In the genomic region with DNA sequence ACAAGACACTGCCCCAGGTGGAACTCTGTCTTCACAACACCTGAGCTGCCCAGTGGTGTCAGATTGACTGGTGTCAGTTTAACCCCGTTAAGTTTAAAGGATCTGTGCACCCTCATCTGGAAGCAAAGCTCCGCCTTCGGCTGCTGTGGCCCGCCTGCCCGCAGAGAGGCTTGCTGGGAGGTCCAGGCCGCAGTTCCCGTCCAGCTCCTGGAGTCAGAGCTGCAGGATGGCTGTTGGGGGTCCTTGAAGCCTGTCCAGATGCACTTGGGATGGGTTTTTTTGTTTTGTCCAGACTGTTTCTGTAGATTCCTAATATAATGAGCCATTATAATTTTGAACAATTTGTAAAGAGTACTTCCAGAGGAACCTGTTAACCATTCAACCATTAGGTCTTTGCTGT, we compare ENCODE assay signal across 18 cellular contexts. TPM values are rescaled to one million over a fixed set of nuclear protein-coding genes. Genes with fewer than 3 reads are reported as not detected.
DNase-seq lines count a peak whose midpoint lies in the region; TF ChIP-seq lines count a peak whose summit lies in the region.
"Had no signal": no experiment of that assay in that cellular context is flagged by ENCODE, and none has a peak within 500 bp of the region (broad histone marks: within the 10 kb centered on the region; RNA-seq: fewer than 3 reads in every experiment).

No MANE protein-coding gene starts in this region.

- H3K4me1 ChIP-seq in breast epithelium, result no peaks in the 10 kb centered on the region
- H3K4me1 ChIP-seq in spleen, result peaks cover 0 to 6% (median 0%) of the 10 kb centered on the region in 6 donors
- H3K4me1 ChIP-seq: A549; BLaER1 treated with 17β-estradiol and CSF1 and Interleukin-3, amounts not matched to agents 10 nM and 100 nM had no signal

- TF ChIP-seq CTCF in MCF 10A (IDR thresholded peaks at IDR 0.05; ENCODE audit: unreplicated experiment) (no peak), breast epithelium (IDR thresholded peaks at IDR 0.05) (no peak), chondrocyte (IDR thresholded peaks at IDR 0.05) (no peak), spleen (IDR thresholded peaks at IDR 0.05 in 8 of 11, conservative IDR thresholded peaks at IDR 0.05 in 3 of 11) (no peak), nephron progenitor cell (IDR thresholded peaks at IDR 0.05) (no peak)

- H3K27ac ChIP-seq in breast epithelium, result no peak overlapping the region
- H3K27ac ChIP-seq in spleen, result no peak overlapping the region
- H3K27ac ChIP-seq: 22Rv1; A549; BLaER1 treated with 17β-estradiol and CSF1 and Interleukin-3, amounts not matched to agents 10 nM and 100 nM; C4-2B had no signal

- no peak for TF ChIP-seq POLR2A in breast epithelium (IDR thresholded peaks at IDR 0.05)
- no peak for TF ChIP-seq POLR2A in spleen (IDR thresholded peaks at IDR 0.05)

- H3K27me3 Mint-ChIP-seq in MCF 10A (ENCODE audit: insufficient read depth, unreplicated experiment), result no peaks in the 10 kb centered on the region
- no peaks in the 10 kb centered on the region for H3K27me3 Mint-ChIP-seq in chondrocyte (ENCODE audit: low read depth)
- no peaks in the 10 kb centered on the region for H3K27me3 Mint-ChIP-seq in nephron progenitor cell (ENCODE audit: low read depth, poor library complexity)
- H3K27me3 Mint-ChIP-seq: B cell; CD4-positive, alpha-beta T cell had no signal

- H3K27me3 ChIP-seq in breast epithelium, result no peaks in the 10 kb centered on the region
- H3K27me3 ChIP-seq in spleen (replicated peaks in 1 of 7), result no peaks in the 10 kb centered on the region
- H3K27me3 ChIP-seq: BLaER1 treated with 17β-estradiol and CSF1 and Interleukin-3, amounts not matched to agents 10 nM and 100 nM had no signal

- H3K36me3 Mint-ChIP-seq in MCF 10A (ENCODE audit: insufficient read depth, unreplicated experiment), result peaks cover 94% of the 10 kb centered on the region
- H3K36me3 Mint-ChIP-seq in chondrocyte (ENCODE audit: low read depth), result peaks cover 40% of the 10 kb centered on the region
- H3K36me3 Mint-ChIP-seq in nephron progenitor cell (ENCODE audit: low read depth), result peaks cover 82% of the 10 kb centered on the region

- peaks cover 6% of the 10 kb centered on the region for H3K36me3 ChIP-seq in breast epithelium
- peaks cover 0 to 100% (median 78%) of the 10 kb centered on the region in 6 donors for H3K36me3 ChIP-seq in spleen

- intact Hi-C loops in MCF 10A (cut with micrococcal nuclease) (no loop called here), breast epithelium (cut with DNase I; ENCODE audit: low total_unique reads) (loop anchor here (1.0 kb wide), 1 partner anchor 9 kb away; no protein-coding TSS in a partner anchor), spleen (cut with DNase I; ENCODE audit: low total_unique reads) (loop anchor here (10.0 kb wide), 1 partner anchor 171 kb away; no protein-coding TSS in a partner anchor)

- WGBS in spleen, 5 donors, result 91 to 97% (median 96%) methylated on average over 7 of the region's 7 CpGs

- DNase-seq in MCF 10A (ENCODE audit: unreplicated experiment) (no peak), breast epithelium (ENCODE audit: low spot score in 2 of 2) (no peak), chondrocyte (ENCODE audit: low spot score) (peak; percentile 86), spleen (peak; percentile 47), nephron progenitor cell (no peak), NCI-H128 (lab: John Stamatoyannopoulos, UW; ENCODE audit: unreplicated experiment) (no peak), SKM-1 treated with dmso at 0.1 percent for 144 hours (lab: John Stamatoyannopoulos, UW; ENCODE audit: unreplicated experiment) (no peak)
- DNase-seq: AML-193; CD4-positive, alpha-beta T cell; CD8-positive, alpha-beta memory T cell; COR-L47; DMS79 treated with DMSO at 0.1 percent for 48 hours; GF-D8 had no signal

- H3K4me1 Mint-ChIP-seq in MCF 10A (ENCODE audit: insufficient read depth, unreplicated experiment), result peaks cover 4% of the 10 kb centered on the region
- H3K4me1 Mint-ChIP-seq in chondrocyte (ENCODE audit: low read depth), result no peaks in the 10 kb centered on the region
- H3K4me1 Mint-ChIP-seq in nephron progenitor cell, result no peaks in the 10 kb centered on the region

- H3K4me3 Mint-ChIP-seq in MCF 10A (ENCODE audit: unreplicated experiment), result no peak overlapping the region
- H3K4me3 Mint-ChIP-seq in chondrocyte (ENCODE audit: unreplicated experiment), result no peak overlapping the region
- no peak overlapping the region for H3K4me3 Mint-ChIP-seq in nephron progenitor cell
- H3K4me3 Mint-ChIP-seq: B cell; CD4-positive, alpha-beta T cell; CD8-positive, alpha-beta memory T cell had no signal

- H3K9me3 Mint-ChIP-seq in MCF 10A (ENCODE audit: unreplicated experiment) (no peaks in the 10 kb centered on the region), chondrocyte (ENCODE audit: low read depth) (no peaks in the 10 kb centered on the region), nephron progenitor cell (no peaks in the 10 kb centered on the region)
- H3K9me3 Mint-ChIP-seq: CD4-positive, alpha-beta T cell; CD8-positive, alpha-beta memory T cell had no signal

- POLR2A ChIA-PET in MCF 10A (lab: Yijun Ruan, JAX), result no interaction called here

- H3K4me3 ChIP-seq in breast epithelium (no peak overlapping the region), spleen (no peak overlapping the region)
- H3K4me3 ChIP-seq: A549; BLaER1 treated with 17β-estradiol and CSF1 and Interleukin-3, amounts not matched to agents 10 nM and 100 nM had no signal

- CTCF ChIA-PET in MCF 10A (lab: Yijun Ruan, JAX), result interaction anchor here (0.7 to 1.5 kb wide), 3 partner anchors 32 to 283 kb away, joined by 3 to 4 read pairs (median 4); no protein-coding TSS in a partner anchor

- H3K27ac Mint-ChIP-seq in MCF 10A (ENCODE audit: low read depth, unreplicated experiment) (peak overlapping the region; percentile 49), chondrocyte (ENCODE audit: unreplicated experiment) (no peak overlapping the region), nephron progenitor cell (no peak overlapping the region)
- H3K27ac Mint-ChIP-seq: B cell had no signal

- H3K9me3 ChIP-seq in breast epithelium (no peaks in the 10 kb centered on the region), spleen (no peaks in the 10 kb centered on the region)
- H3K9me3 ChIP-seq: A549; BLaER1 treated with 17β-estradiol and CSF1 and Interleukin-3, amounts not matched to agents 10 nM and 100 nM had no signal

- BruUV-seq in MCF 10A (replicated peaks; lab: Mats Ljungman, UMichigan), result no TSS peak

RNA-seq across cellular contexts. Expression of gene CUL4A, which starts 16.1 kb away (rescaled TPM):
- total RNA-seq in MCF 10A (2022) (74.7 and 85.9 TPM in 2 replicates), breast epithelium (100 to 1,000 TPM; 108 to 145 (median 142) TPM), chondrocyte (63.7 to 64.6 TPM (median 64.1 TPM) in 3 replicates), spleen (10 to 100 TPM; 54.8 to 99.3 (median 70.1) TPM)
- polyA plus RNA-seq in spleen, result 10 to 100 TPM; 24.4 to 35.6 (median 34.7) TPM

RNA-seq across cellular contexts. Expression of gene PCID2, which starts 17.0 kb away (rescaled TPM):
- total RNA-seq in MCF 10A (2022) (60.7 and 63.4 TPM in 2 replicates), breast epithelium (10 to 100 TPM; 50.2 to 79.2 (median 76.7) TPM), chondrocyte (32.9 to 42.8 TPM (median 33.7 TPM) in 3 replicates), spleen (10 to 100 TPM; 38.4 to 71.0 (median 49.9) TPM)
- polyA plus RNA-seq in spleen, result 10 to 100 TPM; 34.3 to 45.6 (median 41.2) TPM

Comparison
In these comparisons a context has a peak if more than half of its experiments do, and no peak if none do; other contexts are left out.
1. DNase-seq: peak in chondrocyte (single experiment) and spleen (single experiment); none in MCF 10A (single experiment), breast epithelium (0 of 2), nephron progenitor cell (single experiment), NCI-H128 (single experiment) and SKM-1 treated with dmso at 0.1 percent for 144 hours (single experiment).